ENCODE assay signal across 9 cellular contexts in the genomic region with DNA sequence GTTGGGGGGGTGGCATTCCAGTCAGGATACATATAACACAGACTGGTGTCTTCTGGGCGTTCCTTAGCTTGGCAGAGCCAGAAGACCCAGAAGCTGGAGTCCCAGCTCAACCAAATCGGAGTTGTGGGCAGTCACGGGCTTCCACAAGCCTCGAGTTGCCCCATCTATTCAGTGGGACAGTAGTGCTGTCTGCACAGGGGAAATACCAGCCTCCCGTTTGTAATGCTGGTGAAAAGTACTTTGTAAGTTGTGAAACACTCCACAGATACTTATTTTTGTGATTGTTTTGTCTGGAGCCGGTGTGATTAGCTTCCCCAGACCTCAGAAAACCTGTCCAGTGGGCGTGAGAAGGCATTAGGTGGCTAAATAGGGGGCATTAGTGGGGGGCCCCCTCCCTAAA. TPM values are rescaled to one million over a fixed set of nuclear protein-coding genes. Genes with fewer than 3 reads are reported as not detected.
DNase-seq lines count a peak whose midpoint lies in the region; ATAC-seq, FAIRE-seq and TF ChIP-seq lines count a peak whose summit lies in the region.
"Had no signal": no experiment of that assay in that cellular context is flagged by ENCODE, and none has a peak within 500 bp of the region (broad histone marks: within the 10 kb centered on the region; RNA-seq: fewer than 3 reads in every experiment).

No MANE protein-coding gene starts in this region.

- peaks cover 27% of the 10 kb centered on the region for H3K4me1 Mint-ChIP-seq in activated B cell treated with CpG ODN at 0.5 μM for 24 hours

- H3K4me2 ChIP-seq in mesenchymal stem cell (ENCODE audit: low read length, poor library complexity, severe bottlenecking) = peak overlapping the region; percentile 68

- H4K91ac ChIP-seq in mesenchymal stem cell (ENCODE audit: low read length) = peak overlapping the region; percentile 78

- POLR2A ChIA-PET in activated B cell treated with CpG ODN at 0.5 μM for 24 hours (lab: Charles Lee) = interaction anchor here (0.5 to 1.9 kb wide), 4 partner anchors 9 to 514 kb away, joined by 3 to 5 read pairs (median 4); no protein-coding TSS in a partner anchor

- no peak for DNase-seq in activated B cell treated with CpG ODN at 0.5 μM for 24 hours
- peak; percentile 46 for DNase-seq in mesenchymal stem cell
- no peak for DNase-seq in 8988T
- no peak for DNase-seq in DMS79 treated with DMSO at 0.1 percent for 48 hours (lab: John Stamatoyannopoulos, UW)
- DNase-seq in RCC 7860 (ENCODE audit: low spot score) = no peak

- H3K27ac ChIP-seq in ACC112 (ENCODE audit: low read depth, low read length) (peak overlapping the region; percentile 29; the same call in 1 of the 2 replicates), mesenchymal stem cell (ENCODE audit: low read length, poor library complexity, severe bottlenecking) (peak overlapping the region; percentile 71)

- H3K9me3 Mint-ChIP-seq in activated B cell treated with CpG ODN at 0.5 μM for 24 hours = no peaks in the 10 kb centered on the region

- H3K9ac ChIP-seq in mesenchymal stem cell (ENCODE audit: low read length) = no peak overlapping the region

- H3K27me3 ChIP-seq in ACC112 (ENCODE audit: insufficient read depth, low read length) (no peaks in the 10 kb centered on the region), mesenchymal stem cell (ENCODE audit: control insufficient read depth in 1 of 2, insufficient read depth in 1 of 2, low read length in 2 of 2) (no peaks in the 10 kb centered on the region)

- H3K18ac ChIP-seq in mesenchymal stem cell (ENCODE audit: low read depth in 1 of 2, low read length in 2 of 2) = peak overlapping the region; percentile 34 to 91

- H3K4me1 ChIP-seq in ACC112 (ENCODE audit: control insufficient read depth, insufficient read depth, low read length, unreplicated experiment) (peaks cover 34% of the 10 kb centered on the region), mesenchymal stem cell (ENCODE audit: control insufficient read depth, insufficient read depth, low read depth, low read length) (peaks cover 60% of the 10 kb centered on the region)

- 76% methylated on average over 6 of the region's 7 CpGs for WGBS in mesenchymal stem cell

- FAIRE-seq in RCC 7860 (lab: Jason Lieb, UNC) = no peak

- ATAC-seq in GM21619 (IDR thresholded peaks at IDR 0.05; ENCODE audit: unreplicated experiment) (peak; percentile 15), activated B cell treated with CpG ODN at 0.5 μM for 24 hours (ENCODE audit: low read depth) (no peak), HG03280 (IDR thresholded peaks at IDR 0.05; ENCODE audit: unreplicated experiment) (no peak)

- peak overlapping the region; percentile 36 for H2BK15ac ChIP-seq in mesenchymal stem cell (ENCODE audit: low read depth, poor library complexity, severe bottlenecking)

- H3K36me3 Mint-ChIP-seq in activated B cell treated with CpG ODN at 0.5 μM for 24 hours (ENCODE audit: low read depth) = peaks cover 8% of the 10 kb centered on the region

- H3K79me2 ChIP-seq in ACC112 (ENCODE audit: control insufficient read depth, insufficient read depth, low read length, unreplicated experiment) = peaks cover 11% of the 10 kb centered on the region

- H2BK12ac ChIP-seq in mesenchymal stem cell (ENCODE audit: low read length in 2 of 2) = peak overlapping the region in 1 of 2 experiments; percentile 2

- H3K14ac ChIP-seq in mesenchymal stem cell (ENCODE audit: low read length in 2 of 2) = no peak overlapping the region

- TF ChIP-seq CTCF in activated B cell treated with CpG ODN at 0.5 μM for 24 hours (IDR thresholded peaks at IDR 0.05) = no peak

- H3K36me3 ChIP-seq in ACC112 (ENCODE audit: insufficient read depth, low read length) = no peaks in the 10 kb centered on the region
- H3K36me3 ChIP-seq in mesenchymal stem cell (ENCODE audit: control insufficient read depth in 1 of 2, insufficient read depth in 2 of 2, low read depth in 1 of 2, low read length in 2 of 2) = peaks cover 0 to 16% of the 10 kb centered on the region in 2 experiments

- H3K9me3 ChIP-seq in mesenchymal stem cell (ENCODE audit: control insufficient read depth, low read length) = no peaks in the 10 kb centered on the region

- intact Hi-C loops in activated B cell treated with CpG ODN at 0.5 μM for 24 hours (cut with micrococcal nuclease) = no loop called here

- H2BK120ac ChIP-seq in mesenchymal stem cell (ENCODE audit: low read depth, low read length) = peak overlapping the region; percentile 71

- H3K27ac Mint-ChIP-seq in activated B cell treated with CpG ODN at 0.5 μM for 24 hours = peak overlapping the region; percentile 47

- H2AFZ ChIP-seq in ACC112 (ENCODE audit: low read length, unreplicated experiment) = no peak overlapping the region
- no peak overlapping the region for H2AFZ ChIP-seq in mesenchymal stem cell (ENCODE audit: low read depth, low read length)

- no peak overlapping the region for H3K23ac ChIP-seq in mesenchymal stem cell (ENCODE audit: low read length in 2 of 2)

- CTCF ChIA-PET in activated B cell treated with CpG ODN at 0.5 μM for 24 hours (lab: Charles Lee) = no interaction called here

- peaks cover 14% of the 10 kb centered on the region for H3K79me1 ChIP-seq in mesenchymal stem cell (replicated peaks; ENCODE audit: low read length, poor library complexity, severe bottlenecking)

- H3K4me3 ChIP-seq in ACC112 (ENCODE audit: low read depth, low read length) (0 out of 2 replicates have a peak overlapping the region, but pooled peaks have one; percentile 1), mesenchymal stem cell (ENCODE audit: insufficient read depth in 1 of 2, low read depth in 1 of 2, low read length in 2 of 2) (no peak overlapping the region)

- no peaks in the 10 kb centered on the region for H3K27me3 Mint-ChIP-seq in activated B cell treated with CpG ODN at 0.5 μM for 24 hours

- H2BK5ac ChIP-seq in mesenchymal stem cell (ENCODE audit: low read depth, low read length, poor library complexity, severe bottlenecking) = peak overlapping the region; percentile 39

- peak overlapping the region; percentile 38 for H2AK5ac ChIP-seq in mesenchymal stem cell (ENCODE audit: low read length, severe bottlenecking)

- H3K4ac ChIP-seq in mesenchymal stem cell (ENCODE audit: low read depth in 1 of 2, low read length in 2 of 2) = peak overlapping the region; percentile 1 to 79

- H3K4me3 Mint-ChIP-seq in activated B cell treated with CpG ODN at 0.5 μM for 24 hours = peak overlapping the region; percentile 80

- H4K8ac ChIP-seq in mesenchymal stem cell (ENCODE audit: low read length) = peak overlapping the region; percentile 9

RNA-seq across cellular contexts. Expression of a gene that starts 13.6 kb away (rescaled TPM):
- 48.1 and 53.6 TPM in 2 replicates for total RNA-seq in activated B cell treated with CpG ODN at 0.5 μM for 24 hours
- polyA plus RNA-seq in mesenchymal stem cell (2013, experiment 1 of 2) = 40.1 TPM
- polyA plus RNA-seq in mesenchymal stem cell (2013, experiment 2 of 2) = 38.8 TPM

RNA-seq across cellular contexts. Expression of a gene that starts 20.6 kb away (rescaled TPM):
- total RNA-seq in activated B cell treated with CpG ODN at 0.5 μM for 24 hours = 0.55 and 0.78 TPM in 2 replicates
- 777 TPM for polyA plus RNA-seq in mesenchymal stem cell (2013, experiment 1 of 2)
- 775 TPM for polyA plus RNA-seq in mesenchymal stem cell (2013, experiment 2 of 2)

RNA-seq across cellular contexts. Expression of a gene that starts 30.7 kb away (rescaled TPM):
- 0.35 and 0.42 TPM in 2 replicates for total RNA-seq in activated B cell treated with CpG ODN at 0.5 μM for 24 hours
- polyA plus RNA-seq in mesenchymal stem cell (2013, experiment 1 of 2) = 0.08 TPM
- 0.07 TPM for polyA plus RNA-seq in mesenchymal stem cell (2013, experiment 2 of 2)
- total RNA-seq: lung microvascular endothelial cell had no signal
